2 cellular contexts compared by ENCODE assay signal in genomic region chr1:156601122-156601830, GRCh38.
A peak's percentile ranks its signal among the peaks of the same experiment; 100 is the strongest.
TF ChIP-seq lines count a peak whose summit lies in the region.

Gene GPATCH4 (minus strand): TSS chr1:156601479.

TF ChIP-seq in HEK293, 187 proteins besides CTCF, POLR2A, EP300 and RAD21 (continued from another document and continues in another):
- TF ChIP-seq PATZ1 (tag by site-specific recombination; IDR thresholded peaks at IDR 0.05) = no peak
- no peak for TF ChIP-seq ZNF184 (tag by site-specific recombination; IDR thresholded peaks at IDR 0.05)
- TF ChIP-seq TRIM28 (IDR thresholded peaks at IDR 0.05; ENCODE audit: borderline replicate concordance, low read length) = 0 out of 2 replicates have a peak, but pooled peaks have one; percentile 31
- TF ChIP-seq ZNF488 (tag by site-specific recombination; IDR thresholded peaks at IDR 0.05) = no peak
- TF ChIP-seq ZNF571 (tag by site-specific recombination; IDR thresholded peaks at IDR 0.05) = no peak
- no peak for TF ChIP-seq ZNF426 (tag by site-specific recombination; IDR thresholded peaks at IDR 0.05)
- no peak for TF ChIP-seq ZNF324 (tag by site-specific recombination; IDR thresholded peaks at IDR 0.05)
- no peak for TF ChIP-seq ZNF596 (tag by site-specific recombination; IDR thresholded peaks at IDR 0.05)
- no peak for TF ChIP-seq MEIS1 (CRISPR knock-in tag; IDR thresholded peaks at IDR 0.05; ENCODE audit: borderline replicate concordance)
- no peak for TF ChIP-seq ZNF785 (tag by site-specific recombination; IDR thresholded peaks at IDR 0.05)
- TF ChIP-seq ZNF830 (tag by site-specific recombination; IDR thresholded peaks at IDR 0.05; ENCODE audit: low read depth) = no peak
- no peak for TF ChIP-seq ZNF214 (tag by site-specific recombination; IDR thresholded peaks at IDR 0.05; ENCODE audit: borderline replicate concordance)
- TF ChIP-seq ZNF621 (tag by site-specific recombination; IDR thresholded peaks at IDR 0.05) = no peak
- no peak for TF ChIP-seq ZNF658 (tag by site-specific recombination; IDR thresholded peaks at IDR 0.05)
- no peak for TF ChIP-seq ZNF223 (tag by site-specific recombination; IDR thresholded peaks at IDR 0.05)
- TF ChIP-seq ZNF629 (tag by site-specific recombination; IDR thresholded peaks at IDR 0.05) = peak; percentile 75
- no peak for TF ChIP-seq ZNF792 (tag by site-specific recombination; IDR thresholded peaks at IDR 0.05)
- TF ChIP-seq ZNF394 (tag by site-specific recombination; IDR thresholded peaks at IDR 0.05; ENCODE audit: borderline replicate concordance) = peak; percentile 60; the same call in 1 of the 2 replicates
- TF ChIP-seq ZNF280D (tag by site-specific recombination; IDR thresholded peaks at IDR 0.05) = no peak
- peak; percentile 41 for TF ChIP-seq ZBTB26 (tag by site-specific recombination; optimal IDR thresholded peaks at IDR 0.05)

TF ChIP-seq in K562, 482 proteins besides CTCF, POLR2A, EP300 and RAD21 (continued from another document and continues in another):
- TF ChIP-seq ZNF280A (IDR thresholded peaks at IDR 0.05; ENCODE audit: low read depth, partially characterized antibody) (no peak), PHF20 (IDR thresholded peaks at IDR 0.05; ENCODE audit: partially characterized antibody) (peak; percentile 96), GABPA (tag; conservative IDR thresholded peaks at IDR 0.05; ENCODE audit: low read depth) (peak; percentile 95), REST (CRISPR knock-in tag; IDR thresholded peaks at IDR 0.05; ENCODE audit: low read depth) (peak; percentile 36; the same call in 1 of the 2 replicates), ARID3B (CRISPR knock-in tag; IDR thresholded peaks at IDR 0.05; ENCODE audit: borderline replicate concordance) (0 out of 2 replicates have a peak, but pooled peaks have one; percentile 52), NCOA6 (IDR thresholded peaks at IDR 0.05) (no peak), MECOM (CRISPR knock-in tag; IDR thresholded peaks at IDR 0.05) (no peak), LEF1 (IDR thresholded peaks at IDR 0.05) (peak; percentile 25; the same call in 1 of the 2 replicates), DACH1 (IDR thresholded peaks at IDR 0.05; ENCODE audit: partially characterized antibody) (no peak), HBP1 (CRISPR knock-in tag; IDR thresholded peaks at IDR 0.05) (0 out of 2 replicates have a peak, but pooled peaks have one; percentile 65), THRAP3 (IDR thresholded peaks at IDR 0.05; ENCODE audit: borderline replicate concordance) (no peak), MXI1 (IDR thresholded peaks at IDR 0.05; ENCODE audit: low read depth, low read length) (peak; percentile 98), OTX1 (CRISPR knock-in tag; IDR thresholded peaks at IDR 0.05) (no peak), TEAD1 (CRISPR knock-in tag; IDR thresholded peaks at IDR 0.05) (peak; percentile 71 to 77; a peak in 3 of 4 replicates), HDAC3 (IDR thresholded peaks at IDR 0.05; ENCODE audit: borderline replicate concordance, partially characterized antibody) (peak; percentile 52), KAT7 (CRISPR knock-in tag; IDR thresholded peaks at IDR 0.05; ENCODE audit: borderline replicate concordance) (peak; percentile 91; the same call in 1 of the 2 replicates), ZFPM2 (CRISPR knock-in tag; IDR thresholded peaks at IDR 0.05) (no peak), RBFOX2 (IDR thresholded peaks at IDR 0.05; ENCODE audit: low read depth, low read length) (peak; percentile 76), ZNF586 (CRISPR knock-in tag; conservative IDR thresholded peaks at IDR 0.05) (peak; percentile 68; the same call in 1 of the 2 replicates), CREM (IDR thresholded peaks at IDR 0.05; ENCODE audit: low read depth) (peak; percentile 68), ZNF318 (IDR thresholded peaks at IDR 0.05; ENCODE audit: borderline replicate concordance in 1 of 2, low read depth in 1 of 2) (no peak), THAP12 (CRISPR knock-in tag; IDR thresholded peaks at IDR 0.05) (0 out of 2 replicates have a peak, but pooled peaks have one; percentile 8), TCF7L2 (IDR thresholded peaks at IDR 0.05; ENCODE audit: low read depth, low read length) (no peak), NR0B1 (IDR thresholded peaks at IDR 0.05; ENCODE audit: partially characterized antibody) (no peak)
